9 cellular contexts compared by ENCODE assay signal in the genomic region with DNA sequence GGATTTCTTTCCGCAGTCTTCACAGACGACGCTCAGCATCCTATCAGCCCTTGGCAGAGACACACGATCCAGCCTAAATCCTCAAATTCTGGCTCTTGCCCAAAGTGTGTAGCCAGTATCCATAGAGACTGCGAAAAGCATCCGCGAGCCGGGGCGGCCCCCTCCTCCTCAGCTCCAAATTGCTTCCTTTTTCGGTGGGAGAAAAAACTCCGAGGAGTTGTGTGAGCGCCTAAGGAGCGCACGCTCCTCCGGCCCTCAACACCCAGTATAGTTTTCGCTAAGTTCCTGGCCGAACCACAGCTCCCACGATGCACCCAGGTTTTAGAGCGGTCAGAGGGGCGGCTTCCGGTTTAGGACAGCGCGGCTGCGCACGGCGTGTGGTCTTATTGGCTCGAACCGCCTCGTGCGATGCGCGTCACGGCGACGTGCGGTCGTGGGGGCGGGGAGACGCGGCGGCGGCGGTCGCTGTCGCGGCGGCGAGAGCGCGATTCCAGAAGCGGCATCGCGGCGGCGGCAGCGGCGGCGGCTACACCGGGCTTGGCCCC. TPM values are rescaled to one million over a fixed set of nuclear protein-coding genes. Genes with fewer than 3 reads are reported as not detected.
DNase-seq lines count a peak whose midpoint lies in the region; ATAC-seq, FAIRE-seq and TF ChIP-seq lines count a peak whose summit lies in the region.
"Had no signal": no experiment of that assay in that cellular context is flagged by ENCODE, and none has a peak within 500 bp of the region (broad histone marks: within the 10 kb centered on the region; RNA-seq: fewer than 3 reads in every experiment).

A gene with protein sequence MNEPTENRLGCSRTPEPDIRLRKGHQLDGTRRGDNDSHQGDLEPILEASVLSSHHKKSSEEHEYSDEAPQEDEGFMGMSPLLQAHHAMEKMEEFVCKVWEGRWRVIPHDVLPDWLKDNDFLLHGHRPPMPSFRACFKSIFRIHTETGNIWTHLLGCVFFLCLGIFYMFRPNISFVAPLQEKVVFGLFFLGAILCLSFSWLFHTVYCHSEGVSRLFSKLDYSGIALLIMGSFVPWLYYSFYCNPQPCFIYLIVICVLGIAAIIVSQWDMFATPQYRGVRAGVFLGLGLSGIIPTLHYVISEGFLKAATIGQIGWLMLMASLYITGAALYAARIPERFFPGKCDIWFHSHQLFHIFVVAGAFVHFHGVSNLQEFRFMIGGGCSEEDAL (plus strand): TSS at position 493 of the 545 bp plus-strand sequence. CDS start 63,274 bp downstream, outside the sequence.

- peak within 1 kb of the TSS; percentile 90 to 93 for H3K9ac ChIP-seq in kidney (ENCODE audit: low read length in 2 of 2)

- no peak for TF ChIP-seq CTCF in kidney (IDR thresholded peaks at IDR 0.05; ENCODE audit: borderline replicate concordance, extremely low read depth, insufficient read depth)

- H3K4me1 ChIP-seq in kidney (ENCODE audit: control insufficient read depth in 1 of 2, insufficient read depth in 1 of 2, low read depth in 1 of 2, low read length in 2 of 2) = peaks cover 0 to 2% of the 10 kb centered on the region in 2 donors

- intact Hi-C loops in kidney (cut with DNase I) = loop anchor here (10.0 kb wide), 1 partner anchor 54 kb away; no protein-coding TSS in a partner anchor

- DNase-seq in Ammon's horn (ENCODE audit: low spot score) (peak; percentile 97), NCI-H510A (lab: John Stamatoyannopoulos, UW) (peak; percentile 96), cerebellum (ENCODE audit: low spot score) (peak; percentile 95), kidney (peak; percentile 98)
- DNase-seq in activated CD4-positive, alpha-beta T cell treated with anti-CD3 and anti-CD28 coated beads for 1 hour = peak; percentile 92
- peak; percentile 87 to 91 for DNase-seq in stimulated activated CD4-positive, alpha-beta T cell treated with anti-CD3 and anti-CD28 coated beads, Interleukin-15, amount 100 ng/mL, for 1 hour (ENCODE audit: low read depth in 1 of 2, low spot score in 1 of 2)

- peak; percentile 92 for TF ChIP-seq POLR2A in GM19193 (IDR thresholded peaks at IDR 0.05; ENCODE audit: extremely low read depth, insufficient read depth, insufficient read length)

- peak within 1 kb of the TSS; percentile 85 to 94 for H3K27ac ChIP-seq in kidney (ENCODE audit: low read depth in 2 of 2, low read length in 2 of 2)

- no peak for FAIRE-seq in kidney (lab: Jason Lieb, UNC)
- FAIRE-seq: colon had no signal

- peak within 1 kb of the TSS; percentile 86 to 90 for H3K4me3 ChIP-seq in kidney (ENCODE audit: low read length in 2 of 2)

- ATAC-seq in HG03432 (IDR thresholded peaks at IDR 0.05; ENCODE audit: unreplicated experiment) = peak; percentile 95

- H3K9me3 ChIP-seq in kidney (ENCODE audit: control insufficient read depth in 1 of 2, low read length in 2 of 2) = no peaks in the 10 kb centered on the region

- H3K36me3 ChIP-seq in kidney (ENCODE audit: control insufficient read depth in 1 of 2, insufficient read depth in 2 of 2, low read length in 2 of 2) = no peaks in the 10 kb centered on the region

RNA-seq across cellular contexts. Expression of the gene that starts here (rescaled TPM):
- total RNA-seq in cerebellum (33.8 TPM), kidney (50.0 TPM)
- 26.7 TPM for polyA plus RNA-seq in kidney (ENCODE audit: insufficient read depth, low read depth, low replicate concordance)

Comparison
In these comparisons a context has a peak if more than half of its experiments do, and no peak if none do; other contexts are left out.
1. Peak in every context shown above with its lines: DNase-seq, ATAC-seq, H3K4me3 ChIP-seq and H3K27ac ChIP-seq.